Comparison of ENCODE assay signal across 8 cellular contexts in genomic region chr1:185156321-185156853, GRCh38. TPM values are rescaled to one million over a fixed set of nuclear protein-coding genes. Genes with fewer than 3 reads are reported as not detected.
A peak's percentile ranks its signal among the peaks of the same experiment; 100 is the strongest.
DNase-seq lines count a peak whose midpoint lies in the region; TF ChIP-seq lines count a peak whose summit lies in the region.

No MANE protein-coding gene starts in this region.

- peak overlapping the region; percentile 89 for H3K9ac ChIP-seq in H9 (ENCODE audit: extremely low read depth, insufficient read length, low read length)

- H2BK15ac ChIP-seq in H9 (ENCODE audit: low read depth, low read length), result no peak overlapping the region

- H2BK12ac ChIP-seq in H9 (ENCODE audit: insufficient read length, low read depth, low read length), result no peak overlapping the region

- H3K4me3 Mint-ChIP-seq in H9, result peak overlapping the region; percentile 92 to 97

- no peak overlapping the region for H3K56ac ChIP-seq in H9 (ENCODE audit: insufficient read length, low read depth, low read length)

- intact Hi-C loops in ascending aorta (cut with DNase I), result loop anchor here (1.0 to 10.0 kb wide), 4 partner anchors 112 to 769 kb away; partner anchors contain the start of genes C1orf21, IVNS1ABP and RNF2

- H2AK5ac ChIP-seq in H9 (ENCODE audit: insufficient read length, low read length), result no peak overlapping the region

- no peaks in the 10 kb centered on the region for H4K20me1 ChIP-seq in H9 (ENCODE audit: control insufficient read depth, insufficient read depth, insufficient read length)

- H3K27me3 Mint-ChIP-seq in H9 (ENCODE audit: low read depth), result no peaks in the 10 kb centered on the region

- no peaks in the 10 kb centered on the region for H3K79me2 ChIP-seq in H9 (ENCODE audit: insufficient read depth, low read length)

- no peak overlapping the region for H4K5ac ChIP-seq in H9 (ENCODE audit: insufficient read length, low read depth, low read length)

- H4K8ac ChIP-seq in H9 (replicated peaks; ENCODE audit: insufficient read length, low read depth, low read length), result no peak overlapping the region

- no peaks in the 10 kb centered on the region for H3K36me3 ChIP-seq in ascending aorta

- H3K23me2 ChIP-seq in H9 (ENCODE audit: insufficient read length, low read depth, low read length, poor library complexity, severe bottlenecking), result peaks cover 13% of the 10 kb centered on the region

- no peak overlapping the region for H2BK20ac ChIP-seq in H9 (ENCODE audit: low read depth, low read length, poor library complexity, severe bottlenecking)

- no peaks in the 10 kb centered on the region for H3K36me3 Mint-ChIP-seq in H9 (ENCODE audit: insufficient read depth in 1 of 3, low read depth in 3 of 3)

- H3K4me2 ChIP-seq in H9 (ENCODE audit: insufficient read depth, insufficient read length, low read length), result peak overlapping the region; percentile 98

- no peak overlapping the region for H3T11ph ChIP-seq in H9 (ENCODE audit: low read length)

- H3K9me3 ChIP-seq in H9 (ENCODE audit: control insufficient read depth, low read depth, low read length) (no peaks in the 10 kb centered on the region), ascending aorta (no peaks in the 10 kb centered on the region)

- DNase-seq in NK-92 treated with Interleukin-12 subunit alpha and Interleukin-12 subunit beta, amount 100 ng/mL, for 24 hours (lab: John Stamatoyannopoulos, UW), result peak; percentile 57
- DNase-seq in NK-92 (lab: John Stamatoyannopoulos, UW; ENCODE audit: unreplicated experiment), result no peak
- DNase-seq in H9, result no peak
- DNase-seq in LNCaP clone FGC (ENCODE audit: low read depth), result no peak
- DNase-seq in ascending aorta (ENCODE audit: low spot score in 2 of 2), result no peak
- DNase-seq in inferior parietal cortex (ENCODE audit: extremely low spot score), result peak; percentile 43
- DNase-seq in stimulated activated CD8-positive, alpha-beta memory T cell treated with anti-CD3 and anti-CD28 coated beads, Interleukin-7, amount 100 ng/mL, for 4 hours (ENCODE audit: low read depth in 2 of 2), result peak; percentile 7 to 30
- DNase-seq in NCI-H345 (lab: John Stamatoyannopoulos, UW), result no peak

- peak overlapping the region; percentile 49 for H3K18ac ChIP-seq in H9 (ENCODE audit: insufficient read length, low read depth, low read length)

- H3K4me1 ChIP-seq in H9 (ENCODE audit: insufficient read depth, low read length) (no peaks in the 10 kb centered on the region), ascending aorta (peaks cover 4 to 13% of the 10 kb centered on the region in 2 donors)

- H3K27ac ChIP-seq in H9 (ENCODE audit: insufficient read length, low read depth, low read length), result peak overlapping the region; percentile 59
- peak overlapping the region; percentile 94 to 98 for H3K27ac ChIP-seq in ascending aorta

- no peak for TF ChIP-seq CTCF in H9 (conservative IDR thresholded peaks at IDR 0.05)
- no peak for TF ChIP-seq CTCF in LNCaP clone FGC (IDR thresholded peaks at IDR 0.05; ENCODE audit: control insufficient read depth, extremely low read depth, insufficient read depth)
- no peak for TF ChIP-seq CTCF in ascending aorta (IDR thresholded peaks at IDR 0.05)

- no peaks in the 10 kb centered on the region for H3K79me1 ChIP-seq in H9 (ENCODE audit: insufficient read depth, low read depth, low read length, poor library complexity, severe bottlenecking)

- H3K4me3 ChIP-seq in LNCaP clone FGC (ENCODE audit: low read depth, low read length), result peak overlapping the region; percentile 88
- H3K4me3 ChIP-seq in ascending aorta, result peak overlapping the region; percentile 81 to 87

- H3K4ac ChIP-seq in H9 (ENCODE audit: low read depth, low read length), result no peak overlapping the region

- no CpG with 5 or more reads among the region's 29 CpGs for WGBS in H9 (ENCODE audit: extremely low coverage, insufficient read length, low lambda C conversion rate)

- no peak overlapping the region for H2BK5ac ChIP-seq in H9 (ENCODE audit: insufficient read length, low read length)

- H2BK120ac ChIP-seq in H9 (ENCODE audit: low read depth, low read length, poor library complexity, severe bottlenecking), result no peak overlapping the region

- H2AFZ ChIP-seq in H9 (ENCODE audit: low read length), result no peak overlapping the region

- H3K27me3 ChIP-seq in H9 (ENCODE audit: insufficient read depth, low read length), result no peaks in the 10 kb centered on the region
- H3K27me3 ChIP-seq in ascending aorta, result no peaks in the 10 kb centered on the region

- H3K27ac Mint-ChIP-seq in H9, result peak overlapping the region; percentile 98 to 99 (median 98)

- H3K9me3 Mint-ChIP-seq in H9, result no peaks in the 10 kb centered on the region; a peak in 2 of 5 replicates

- H3K4me1 Mint-ChIP-seq in H9, result peaks cover 13 to 17% of the 10 kb centered on the region in 2 experiments

- H3K23ac ChIP-seq in H9 (ENCODE audit: insufficient read length, low read depth, low read length), result no peak overlapping the region

- no peak overlapping the region for H4K91ac ChIP-seq in H9 (ENCODE audit: insufficient read length, low read depth, low read length)

- H3K14ac ChIP-seq in H9 (ENCODE audit: insufficient read depth, low read length), result peak overlapping the region; percentile 55

RNA-seq across cellular contexts. Expression of gene TRMT1L, which starts 0.4 kb away (rescaled TPM):
- 16.6 and 17.9 TPM in 2 replicates for total RNA-seq in H9 (2021)
- total RNA-seq in ascending aorta, result 0.96 TPM

RNA-seq across cellular contexts. Expression of gene SWT1, which starts 0.6 kb away (rescaled TPM):
- total RNA-seq in H9 (2021) (5.2 and 5.8 TPM in 2 replicates), ascending aorta (0.43 TPM)

Comparison
In these comparisons a context has a peak if more than half of its experiments do, and no peak if none do; other contexts are left out.
1. DNase-seq: peak in NK-92 treated with Interleukin-12 subunit alpha and Interleukin-12 subunit beta, amount 100 ng/mL, for 24 hours (single experiment), inferior parietal cortex (single experiment) and stimulated activated CD8-positive, alpha-beta memory T cell treated with anti-CD3 and anti-CD28 coated beads, Interleukin-7, amount 100 ng/mL, for 4 hours (2 of 2); none in NK-92 (single experiment), H9 (single experiment), LNCaP clone FGC (single experiment), ascending aorta (0 of 2) and NCI-H345 (single experiment).